In the genomic region with DNA sequence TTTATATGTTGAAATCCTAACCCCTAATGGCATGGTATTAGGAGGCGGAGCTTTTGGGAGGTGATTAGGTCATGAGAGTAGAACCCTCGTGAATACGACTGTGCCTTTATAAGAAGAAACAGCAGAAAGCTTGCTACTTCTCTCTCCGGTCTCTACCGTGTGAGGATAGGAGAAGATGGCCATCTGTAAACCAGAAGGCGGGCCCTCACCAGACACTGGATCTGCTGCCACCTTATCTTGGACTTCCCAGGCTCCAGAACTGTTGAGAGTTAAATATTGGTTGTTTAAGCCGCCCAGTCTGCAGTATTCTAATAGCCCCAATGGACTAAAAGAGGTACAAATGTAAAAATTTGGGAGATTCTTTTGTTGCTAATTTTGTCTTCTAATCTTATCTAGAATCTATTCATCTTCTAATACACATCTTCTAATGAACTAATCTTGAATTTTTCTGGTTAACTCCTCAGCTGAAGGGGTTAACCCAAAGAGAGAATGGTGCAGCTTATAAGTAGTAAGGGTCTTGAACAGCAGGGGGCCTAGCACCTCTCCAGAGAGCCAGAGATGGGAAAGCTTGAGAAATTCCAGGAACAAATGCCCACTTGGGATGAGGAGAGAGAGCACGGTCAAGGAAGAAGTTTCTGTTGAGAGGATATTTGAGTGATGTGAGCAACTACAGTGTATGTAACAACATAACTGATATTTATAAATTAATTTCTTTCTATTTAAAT, we compare ENCODE assay signal across 1 cellular context.
TF ChIP-seq lines count a peak whose summit lies in the region.

No MANE protein-coding gene starts in this region.

TF ChIP-seq in K562, 482 proteins besides CTCF, POLR2A, EP300 and RAD21:
- TF ChIP-seq TOE1 (IDR thresholded peaks at IDR 0.05; ENCODE audit: borderline replicate concordance) (no peak), TOE1 (CRISPR knock-in tag; IDR thresholded peaks at IDR 0.05; ENCODE audit: borderline replicate concordance, low read depth) (no peak), NR4A1 (CRISPR knock-in tag; IDR thresholded peaks at IDR 0.05) (no peak), NR4A1 (tag; IDR thresholded peaks at IDR 0.05) (no peak), LEF1 (IDR thresholded peaks at IDR 0.05) (no peak), NR3C1 (CRISPR knock-in tag; IDR thresholded peaks at IDR 0.05) (no peak)
